In the genomic region with DNA sequence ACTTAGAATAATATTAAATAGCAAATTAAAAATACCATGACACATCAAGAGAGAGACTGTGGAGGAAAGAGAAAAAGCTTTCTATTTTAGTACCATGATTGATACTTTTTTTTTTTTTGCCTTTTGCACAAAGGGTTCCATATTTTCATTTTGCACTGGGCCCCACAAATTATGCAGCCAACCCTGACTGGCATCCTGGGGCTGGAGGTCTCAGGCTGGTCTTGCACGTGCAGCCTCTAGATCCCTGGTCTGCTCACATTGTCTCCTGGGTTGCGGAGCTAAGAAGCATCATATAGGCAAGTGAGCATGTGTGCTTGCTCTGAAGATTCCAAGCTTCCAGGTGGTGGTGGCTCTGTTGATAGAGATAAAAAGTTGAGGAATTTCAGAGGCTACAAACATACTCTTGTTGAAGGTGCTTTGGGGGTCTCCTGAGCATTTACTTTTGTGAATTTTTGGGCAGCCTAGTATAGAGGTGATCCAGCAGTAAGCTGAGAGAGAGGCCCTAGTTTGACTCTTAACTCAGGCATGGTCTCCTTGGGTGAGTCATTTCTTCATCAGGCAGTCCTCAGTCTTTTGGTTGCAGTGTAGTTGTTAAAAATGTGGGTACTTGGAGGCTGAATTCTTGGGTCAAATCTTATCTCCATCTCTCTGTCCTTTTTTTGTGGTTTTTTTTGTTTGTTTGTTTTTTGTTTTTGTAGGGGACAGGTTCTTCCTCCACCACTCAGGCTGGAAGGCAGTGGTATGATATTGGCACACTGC, we compare ENCODE assay signal across 1 cellular context.
A peak's percentile ranks its signal among the peaks of the same experiment; 100 is the strongest.
TF ChIP-seq lines count a peak whose summit lies in the region.

No MANE protein-coding gene starts in this region.

TF ChIP-seq in IMR-90, 13 proteins besides CTCF, POLR2A, EP300 and RAD21:
- TF ChIP-seq MXI1 (IDR thresholded peaks at IDR 0.05; ENCODE audit: borderline replicate concordance, low read depth, low read length) = no peak
- TF ChIP-seq MAFK (IDR thresholded peaks at IDR 0.05; ENCODE audit: low read depth, low read length) = no peak
- TF ChIP-seq, protein P1, sequence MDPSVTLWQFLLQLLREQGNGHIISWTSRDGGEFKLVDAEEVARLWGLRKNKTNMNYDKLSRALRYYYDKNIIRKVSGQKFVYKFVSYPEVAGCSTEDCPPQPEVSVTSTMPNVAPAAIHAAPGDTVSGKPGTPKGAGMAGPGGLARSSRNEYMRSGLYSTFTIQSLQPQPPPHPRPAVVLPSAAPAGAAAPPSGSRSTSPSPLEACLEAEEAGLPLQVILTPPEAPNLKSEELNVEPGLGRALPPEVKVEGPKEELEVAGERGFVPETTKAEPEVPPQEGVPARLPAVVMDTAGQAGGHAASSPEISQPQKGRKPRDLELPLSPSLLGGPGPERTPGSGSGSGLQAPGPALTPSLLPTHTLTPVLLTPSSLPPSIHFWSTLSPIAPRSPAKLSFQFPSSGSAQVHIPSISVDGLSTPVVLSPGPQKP (IDR thresholded peaks at IDR 0.05; ENCODE audit: borderline replicate concordance, low read depth, low read length) = no peak
- TF ChIP-seq RCOR1 (IDR thresholded peaks at IDR 0.05; ENCODE audit: insufficient replicate concordance, low read length) = no peak
- 0 out of 2 replicates have a peak, but pooled peaks have one; percentile 37 for TF ChIP-seq FOS (IDR thresholded peaks at IDR 0.05; ENCODE audit: low read depth, low read length)
TF ChIP-seq in IMR-90: peak in this region for 1.
